ENCODE assay signal across 8 cellular contexts in the genomic region with DNA sequence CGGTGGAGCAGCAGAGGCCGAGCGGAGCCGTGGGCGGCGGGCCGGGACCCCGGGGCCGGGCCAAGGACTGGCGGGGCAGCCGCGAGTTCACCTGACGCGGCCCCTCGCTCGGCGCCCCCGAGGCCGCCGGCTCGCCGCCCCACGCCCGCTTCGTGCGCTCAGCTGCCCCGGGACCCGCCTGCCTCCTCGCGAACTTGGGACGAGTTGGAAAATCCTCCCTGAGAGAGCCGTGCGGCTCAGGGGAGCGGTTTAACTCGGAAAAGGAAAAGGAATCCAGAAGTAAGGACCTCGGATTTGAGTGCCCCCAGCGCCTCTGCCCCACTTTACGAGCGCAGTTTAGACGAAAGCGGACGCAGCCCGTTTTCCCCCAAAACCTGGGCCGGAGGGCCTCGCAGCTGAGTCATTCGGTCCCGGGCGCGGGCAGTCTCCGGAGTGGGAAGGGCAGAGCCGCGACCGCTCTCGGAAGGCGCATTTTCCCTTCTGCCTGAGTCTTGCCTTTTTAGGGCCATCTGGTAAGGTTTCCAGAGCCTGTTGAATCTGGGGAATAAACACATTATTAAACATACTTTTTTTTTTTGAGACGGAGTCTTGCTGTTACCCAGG. TPM values are rescaled to one million over a fixed set of nuclear protein-coding genes. Genes with fewer than 3 reads are reported as not detected.
A peak's percentile ranks its signal among the peaks of the same experiment; 100 is the strongest.
DNase-seq lines count a peak whose midpoint lies in the region; ATAC-seq and TF ChIP-seq lines count a peak whose summit lies in the region.

No MANE protein-coding gene starts in this region.

- no peaks in the 10 kb centered on the region for H3K27me3 Mint-ChIP-seq in CD14-positive monocyte (ENCODE audit: low read depth in 3 of 3)
- no peaks in the 10 kb centered on the region for H3K27me3 Mint-ChIP-seq in activated T-cell treated with anti-CD3 and anti-CD28 coated beads, Interleukin-2, amount 50 U/mL, for 72 hours (ENCODE audit: low read depth)
- H3K27me3 Mint-ChIP-seq in naive thymus-derived CD4-positive, alpha-beta T cell: no peaks in the 10 kb centered on the region
- no peaks in the 10 kb centered on the region for H3K27me3 Mint-ChIP-seq in stimulated activated naive B cell treated with anti-CD40 and anti-IgM and Interleukin-4, amounts not matched to agents 10 μg/mL and 1 μg/mL and 100 μg/mL, for 72 hours

- H3K4me3 Mint-ChIP-seq in CD14-positive monocyte: peak overlapping the region; percentile 86 to 90
- H3K4me3 Mint-ChIP-seq in activated T-cell treated with anti-CD3 and anti-CD28 coated beads, Interleukin-2, amount 50 U/mL, for 72 hours: peak overlapping the region; percentile 94 to 96
- peak overlapping the region; percentile 63 to 93 (median 91) for H3K4me3 Mint-ChIP-seq in naive thymus-derived CD4-positive, alpha-beta T cell
- H3K4me3 Mint-ChIP-seq in stimulated activated naive B cell treated with anti-CD40 and anti-IgM and Interleukin-4, amounts not matched to agents 10 μg/mL and 1 μg/mL and 100 μg/mL, for 72 hours: peak overlapping the region; percentile 90 to 92

- H3K36me3 Mint-ChIP-seq in CD14-positive monocyte: peaks cover 0 to 4% of the 10 kb centered on the region in 2 donors
- H3K36me3 Mint-ChIP-seq in activated T-cell treated with anti-CD3 and anti-CD28 coated beads, Interleukin-2, amount 50 U/mL, for 72 hours (ENCODE audit: insufficient read depth in 2 of 2): peaks cover 3 to 18% of the 10 kb centered on the region in 2 donors
- H3K36me3 Mint-ChIP-seq in naive thymus-derived CD4-positive, alpha-beta T cell: peaks cover 0 to 6% (median 0%) of the 10 kb centered on the region in 5 donors
- peaks cover 26 to 27% of the 10 kb centered on the region in 2 donors for H3K36me3 Mint-ChIP-seq in stimulated activated naive B cell treated with anti-CD40 and anti-IgM and Interleukin-4, amounts not matched to agents 10 μg/mL and 1 μg/mL and 100 μg/mL, for 72 hours

- intact Hi-C loops in CD14-positive monocyte (cut with micrococcal nuclease): loop anchor here (2.0 to 5.0 kb wide), 5 partner anchors 35 to 325 kb away; a partner anchor contains a TSS
- intact Hi-C loops in esophagus squamous epithelium (cut with DNase I): no loop called here
- intact Hi-C loops in naive thymus-derived CD4-positive, alpha-beta T cell (cut with micrococcal nuclease): loop anchor here (1.0 to 10.0 kb wide), 8 partner anchors 22 to 515 kb away; a partner anchor contains a TSS

- TF ChIP-seq CTCF in CD14-positive monocyte (IDR thresholded peaks at IDR 0.05) (no peak), esophagus squamous epithelium (IDR thresholded peaks at IDR 0.05) (no peak)

- peaks cover 0 to 2% (median 0%) of the 10 kb centered on the region in 7 donors for H3K9me3 Mint-ChIP-seq in CD14-positive monocyte
- H3K9me3 Mint-ChIP-seq in activated T-cell treated with anti-CD3 and anti-CD28 coated beads, Interleukin-2, amount 50 U/mL, for 72 hours: no peaks in the 10 kb centered on the region
- H3K9me3 Mint-ChIP-seq in naive thymus-derived CD4-positive, alpha-beta T cell: peaks cover 0 to 4% (median 0%) of the 10 kb centered on the region in 11 donors
- no peaks in the 10 kb centered on the region for H3K9me3 Mint-ChIP-seq in stimulated activated naive B cell treated with anti-CD40 and anti-IgM and Interleukin-4, amounts not matched to agents 10 μg/mL and 1 μg/mL and 100 μg/mL, for 72 hours

- TF ChIP-seq POLR2A in esophagus squamous epithelium (IDR thresholded peaks at IDR 0.05): no peak

- CTCF ChIA-PET in naive thymus-derived CD4-positive, alpha-beta T cell (lab: Charles Lee): interaction anchor here (4.2 to 12.0 kb wide), 2 partner anchors 68 to 91 kb away, joined by 62 to 118 read pairs; no protein-coding TSS in a partner anchor

- H3K27ac ChIP-seq in esophagus squamous epithelium: peak overlapping the region; percentile 99 to 100 (median 100)
- H3K27ac ChIP-seq in naive thymus-derived CD4-positive, alpha-beta T cell (ENCODE audit: low read depth, low read length): peak overlapping the region; percentile 100

- H3K4me1 ChIP-seq in HAP-1 (peaks cover 15% of the 10 kb centered on the region), NT2/D1 (ENCODE audit: insufficient read depth, insufficient read length) (no peaks in the 10 kb centered on the region), esophagus squamous epithelium (peaks cover 14 to 58% (median 15%) of the 10 kb centered on the region in 3 donors)
- peaks cover 24% of the 10 kb centered on the region in 2 donors for H3K4me1 ChIP-seq in naive thymus-derived CD4-positive, alpha-beta T cell (ENCODE audit: control insufficient read depth in 2 of 2, insufficient read depth in 2 of 2, low read length in 2 of 2)

- POLR2A ChIA-PET in naive thymus-derived CD4-positive, alpha-beta T cell (lab: Charles Lee): interaction anchor here (0.6 to 3.7 kb wide), 11 partner anchors 23 to 115 kb away, joined by 3 to 80 read pairs (median 4); a partner anchor contains a TSS

- H3K27me3 ChIP-seq in HAP-1 (ENCODE audit: low read depth): no peaks in the 10 kb centered on the region
- H3K27me3 ChIP-seq in NT2/D1 (ENCODE audit: insufficient read depth, insufficient read length): no peaks in the 10 kb centered on the region
- H3K27me3 ChIP-seq in esophagus squamous epithelium: no peaks in the 10 kb centered on the region
- no peaks in the 10 kb centered on the region for H3K27me3 ChIP-seq in naive thymus-derived CD4-positive, alpha-beta T cell (ENCODE audit: control insufficient read depth in 2 of 2, insufficient read depth in 2 of 2, low read length in 2 of 2)

- H3K9me3 ChIP-seq in HAP-1: no peaks in the 10 kb centered on the region
- H3K9me3 ChIP-seq in NT2/D1 (ENCODE audit: insufficient read depth, low read length): no peaks in the 10 kb centered on the region
- no peaks in the 10 kb centered on the region for H3K9me3 ChIP-seq in esophagus squamous epithelium
- H3K9me3 ChIP-seq in naive thymus-derived CD4-positive, alpha-beta T cell (ENCODE audit: control insufficient read depth in 2 of 3, low read length in 3 of 3): no peaks in the 10 kb centered on the region

- H3K4me3 ChIP-seq in HAP-1 (peak overlapping the region; percentile 75), NT2/D1 (ENCODE audit: insufficient read length, low read depth) (peak overlapping the region; percentile 76), esophagus squamous epithelium (peak overlapping the region; percentile 67 to 95 (median 90))
- H3K4me3 ChIP-seq in naive thymus-derived CD4-positive, alpha-beta T cell (ENCODE audit: low read length): peak overlapping the region; percentile 84

- in situ Hi-C loops in HAP-1 (cut with MboI; ENCODE audit: low sequenced_read_pairs): no loop called here

- peak overlapping the region; percentile 98 to 100 (median 99) for H3K27ac Mint-ChIP-seq in CD14-positive monocyte
- peak overlapping the region; percentile 97 for H3K27ac Mint-ChIP-seq in activated T-cell treated with anti-CD3 and anti-CD28 coated beads, Interleukin-2, amount 50 U/mL, for 72 hours
- H3K27ac Mint-ChIP-seq in naive thymus-derived CD4-positive, alpha-beta T cell: peak overlapping the region; percentile 85 to 99 (median 95)
- H3K27ac Mint-ChIP-seq in stimulated activated naive B cell treated with anti-CD40 and anti-IgM and Interleukin-4, amounts not matched to agents 10 μg/mL and 1 μg/mL and 100 μg/mL, for 72 hours: peak overlapping the region; percentile 99

- H3K36me3 ChIP-seq in HAP-1 (replicated peaks): no peaks in the 10 kb centered on the region
- no peaks in the 10 kb centered on the region for H3K36me3 ChIP-seq in NT2/D1 (ENCODE audit: insufficient read depth, insufficient read length, low read length)
- H3K36me3 ChIP-seq in esophagus squamous epithelium: no peaks in the 10 kb centered on the region
- H3K36me3 ChIP-seq in naive thymus-derived CD4-positive, alpha-beta T cell (ENCODE audit: control insufficient read depth in 2 of 3, insufficient read depth in 3 of 3, low read length in 3 of 3): no peaks in the 10 kb centered on the region

- peak overlapping the region; percentile 90 for H3K9ac ChIP-seq in NT2/D1 (ENCODE audit: insufficient read length, low read depth)

- 0% methylated on average over 21 of the region's 56 CpGs for WGBS in esophagus squamous epithelium, 2 donors

- DNase-seq in CD14-positive monocyte (ENCODE audit: low spot score) (peak; percentile 76), HAP-1 (ENCODE audit: low spot score in 2 of 2) (peak in 1 of 2 experiments; percentile 63), NT2/D1 (ENCODE audit: low read depth, low spot score) (peak; percentile 2), esophagus squamous epithelium (lab: John Stamatoyannopoulos, UW) (no peak), NCI-H128 (lab: John Stamatoyannopoulos, UW; ENCODE audit: unreplicated experiment) (no peak)
- peak; percentile 77 to 79 for DNase-seq in activated T-cell treated with anti-CD3 and anti-CD28 coated beads, Interleukin-2, amount 50 U/mL, for 72 hours
- peak in 6 of 9 donors; percentile 59 to 74 (median 62) for DNase-seq in naive thymus-derived CD4-positive, alpha-beta T cell
- DNase-seq in stimulated activated naive B cell treated with anti-CD40 and anti-IgM and Interleukin-4, amounts not matched to agents 10 μg/mL and 1 μg/mL and 100 μg/mL, for 72 hours: peak; percentile 49

- peaks cover 14% of the 10 kb centered on the region for H3K4me1 Mint-ChIP-seq in CD14-positive monocyte
- H3K4me1 Mint-ChIP-seq in activated T-cell treated with anti-CD3 and anti-CD28 coated beads, Interleukin-2, amount 50 U/mL, for 72 hours (ENCODE audit: low read depth): peaks cover 77% of the 10 kb centered on the region
- peaks cover 16 to 67% (median 52%) of the 10 kb centered on the region in 7 donors for H3K4me1 Mint-ChIP-seq in naive thymus-derived CD4-positive, alpha-beta T cell
- H3K4me1 Mint-ChIP-seq in stimulated activated naive B cell treated with anti-CD40 and anti-IgM and Interleukin-4, amounts not matched to agents 10 μg/mL and 1 μg/mL and 100 μg/mL, for 72 hours: peaks cover 15 to 49% of the 10 kb centered on the region in 2 donors

- peak; percentile 20 to 33 for ATAC-seq in activated T-cell treated with anti-CD3 and anti-CD28 coated beads, Interleukin-2, amount 50 U/mL, for 72 hours (replicated peaks in 1 of 2)
- ATAC-seq in naive thymus-derived CD4-positive, alpha-beta T cell: no peak
- peak; percentile 18 to 21 for ATAC-seq in stimulated activated naive B cell treated with anti-CD40 and anti-IgM and Interleukin-4, amounts not matched to agents 10 μg/mL and 1 μg/mL and 100 μg/mL, for 72 hours (replicated peaks)

RNA-seq across cellular contexts. Expression of a gene that starts 0.7 kb away (rescaled TPM):
- polyA plus RNA-seq in CD14-positive monocyte: 10 to 100 TPM; 11.4 to 12.4 TPM
- total RNA-seq in activated T-cell treated with anti-CD3 and anti-CD28 coated beads, Interleukin-2, amount 50 U/mL, for 72 hours: 100 to 1,000 TPM; 215 to 250 TPM
- total RNA-seq in esophagus squamous epithelium: 10 to 100 TPM; 19.4 to 23.8 (median 21.6) TPM
- total RNA-seq in naive thymus-derived CD4-positive, alpha-beta T cell: 10 to 100 TPM; 13.3 to 76.2 (median 31.6) TPM
- 10 to 100 TPM; 19.1 to 19.7 TPM for polyA plus RNA-seq in naive thymus-derived CD4-positive, alpha-beta T cell

RNA-seq across cellular contexts. Expression of a gene that starts 37.2 kb away (rescaled TPM):
- polyA plus RNA-seq in CD14-positive monocyte: 10 to 100 TPM; 12.9 to 22.8 TPM
- total RNA-seq in activated T-cell treated with anti-CD3 and anti-CD28 coated beads, Interleukin-2, amount 50 U/mL, for 72 hours: 10 to 100 TPM; 33.7 to 37.9 TPM
- total RNA-seq in esophagus squamous epithelium: 10 to 100 TPM; 12.7 to 21.2 (median 19.5) TPM
- 10 to 100 TPM; 30.9 to 43.7 (median 36.0) TPM for total RNA-seq in naive thymus-derived CD4-positive, alpha-beta T cell
- 10 to 100 TPM; 26.5 to 33.4 TPM for polyA plus RNA-seq in naive thymus-derived CD4-positive, alpha-beta T cell

Comparison
In these comparisons a context has a peak if more than half of its experiments do, and no peak if none do; other contexts are left out.
1. DNase-seq: peak in CD14-positive monocyte (single experiment), NT2/D1 (single experiment), activated T-cell treated with anti-CD3 and anti-CD28 coated beads, Interleukin-2, amount 50 U/mL, for 72 hours (2 of 2), naive thymus-derived CD4-positive, alpha-beta T cell (6 of 9) and stimulated activated naive B cell treated with anti-CD40 and anti-IgM and Interleukin-4, amounts not matched to agents 10 μg/mL and 1 μg/mL and 100 μg/mL, for 72 hours (single experiment); none in esophagus squamous epithelium (single experiment) and NCI-H128 (single experiment).
2. Peak in every context shown above with its lines, with median percentiles within 50 percentile points of each other: H3K27ac Mint-ChIP-seq, H3K4me3 Mint-ChIP-seq and H3K4me3 ChIP-seq.